Comparison of ENCODE assay signal across 12 cellular contexts in genomic region chr9:126328415-126328814, GRCh38. TPM values are rescaled to one million over a fixed set of nuclear protein-coding genes. Genes with fewer than 3 reads are reported as not detected.
DNase-seq lines count a peak whose midpoint lies in the region; ATAC-seq and TF ChIP-seq lines count a peak whose summit lies in the region.
"Had no signal": no experiment of that assay in that cellular context is flagged by ENCODE, and none has a peak within 500 bp of the region (broad histone marks: within the 10 kb centered on the region; RNA-seq: fewer than 3 reads in every experiment).

No MANE protein-coding gene starts in this region.

- H3K4me3 ChIP-seq in mammary epithelial cell (replicated peaks in 1 of 3; ENCODE audit: insufficient read depth in 1 of 3, low read depth in 2 of 3, low read length in 3 of 3), result no peak overlapping the region
- H3K4me3 ChIP-seq in transverse colon, result peak overlapping the region in 1 of 4 donors; percentile 3

- H3K9ac ChIP-seq in mammary epithelial cell (ENCODE audit: insufficient read depth, low read length), result no peak overlapping the region

- H2AFZ ChIP-seq in mammary epithelial cell (ENCODE audit: low read depth, low read length), result no peak overlapping the region

- no peak for TF ChIP-seq CTCF in MCF 10A (IDR thresholded peaks at IDR 0.05; ENCODE audit: unreplicated experiment)
- TF ChIP-seq CTCF in mammary epithelial cell (conservative IDR thresholded peaks at IDR 0.05 in 1 of 2, IDR thresholded peaks at IDR 0.05 in 1 of 2; ENCODE audit: extremely low read depth in 1 of 2, insufficient read depth in 1 of 2, low read depth in 1 of 2, low read length in 2 of 2), result no peak
- TF ChIP-seq CTCF in transverse colon (IDR thresholded peaks at IDR 0.05), result no peak

- no peak for TF ChIP-seq POLR2A in transverse colon (IDR thresholded peaks at IDR 0.05)

- intact Hi-C loops in MCF 10A (cut with micrococcal nuclease), result no loop called here
- intact Hi-C loops in mammary epithelial cell (cut with micrococcal nuclease), result no loop called here
- intact Hi-C loops in transverse colon (cut with DNase I; ENCODE audit: low total_unique reads), result no loop called here

- H3K27me3 ChIP-seq in mammary epithelial cell (ENCODE audit: insufficient read depth, low read length), result no peaks in the 10 kb centered on the region
- no peaks in the 10 kb centered on the region for H3K27me3 ChIP-seq in transverse colon

- H3K4me1 ChIP-seq in mammary epithelial cell (ENCODE audit: insufficient read depth, low read length), result peaks cover 10% of the 10 kb centered on the region
- peaks cover 0 to 28% (median 16%) of the 10 kb centered on the region in 4 donors for H3K4me1 ChIP-seq in transverse colon

- peaks cover 3% of the 10 kb centered on the region for H3K79me2 ChIP-seq in mammary epithelial cell (ENCODE audit: insufficient read depth, low read length)

- no peaks in the 10 kb centered on the region for H3K27me3 Mint-ChIP-seq in MCF 10A (ENCODE audit: insufficient read depth, unreplicated experiment)
- H3K27me3 Mint-ChIP-seq in activated naive CD8-positive, alpha-beta T cell treated with anti-CD3 and anti-CD28 coated beads, Interleukin-2, amount 50 U/mL, for 24 hours, result no peaks in the 10 kb centered on the region
- no peaks in the 10 kb centered on the region for H3K27me3 Mint-ChIP-seq in naive thymus-derived CD8-positive, alpha-beta T cell
- H3K27me3 Mint-ChIP-seq: activated T-cell treated with anti-CD3 and anti-CD28 coated beads, Interleukin-2, amount 50 U/mL, for 24 hours had no signal

- H3K9me3 Mint-ChIP-seq in MCF 10A (ENCODE audit: unreplicated experiment), result no peaks in the 10 kb centered on the region
- H3K9me3 Mint-ChIP-seq in activated naive CD8-positive, alpha-beta T cell treated with anti-CD3 and anti-CD28 coated beads, Interleukin-2, amount 50 U/mL, for 24 hours, result peaks cover 8% of the 10 kb centered on the region
- peaks cover 0 to 6% (median 0%) of the 10 kb centered on the region in 9 donors for H3K9me3 Mint-ChIP-seq in naive thymus-derived CD8-positive, alpha-beta T cell

- 97% methylated on average over 3 of the region's 3 CpGs for WGBS in mammary epithelial cell (ENCODE audit: low coverage, missing lambda C conversion rate)
- 73 to 85% methylated on average over 3 of the region's 3 CpGs for WGBS in transverse colon (ENCODE audit: low coverage in 1 of 2), 2 donors

- no peak for DNase-seq in MCF 10A (ENCODE audit: unreplicated experiment)
- no peak for DNase-seq in mammary epithelial cell
- DNase-seq in activated naive CD8-positive, alpha-beta T cell treated with anti-CD3 and anti-CD28 coated beads, Interleukin-2, amount 50 U/mL, for 24 hours, result no peak
- DNase-seq in naive thymus-derived CD8-positive, alpha-beta T cell, result no peak
- no peak for DNase-seq in transverse colon
- no peak for DNase-seq in activated naive CD4-positive, alpha-beta T cell treated with anti-CD3 and anti-CD28 coated beads, Interleukin-2, amount 50 U/mL, for 16 hours
- DNase-seq in dedifferentiated amniotic fluid mesenchymal stem cell (ENCODE audit: extremely low spot score), result no peak
- no peak for DNase-seq in stimulated activated CD4-positive, alpha-beta T cell treated with anti-CD3 and anti-CD28 coated beads, Interleukin-15, amount 100 ng/mL, for 24 hours
- DNase-seq: activated T-cell treated with anti-CD3 and anti-CD28 coated beads, Interleukin-2, amount 50 U/mL, for 24 hours; foreskin fibroblast; NCI-H2029; NK-92 treated with Interleukin-12 subunit alpha and Interleukin-12 subunit beta, amount 100 ng/mL, for 24 hours had no signal

- in situ Hi-C loops in mammary epithelial cell (cut with MboI; ENCODE audit: low sequenced_read_pairs in 2 of 2) (no loop called here), transverse colon (cut with MboI; ENCODE audit: low pct_ligation_motif_present in 1 of 4, low pct_unique_long_range_greater_than_20kb in 1 of 4, low sequenced_read_pairs in 3 of 4) (loop anchor here in 1 of 4 donors (10.0 kb wide), 1 partner anchor 56 kb away; no protein-coding TSS in a partner anchor)

- H3K9me3 ChIP-seq in mammary epithelial cell (replicated peaks; ENCODE audit: insufficient read depth, low read length), result no peaks in the 10 kb centered on the region
- peaks cover 9 to 12% of the 10 kb centered on the region in 2 donors for H3K9me3 ChIP-seq in transverse colon

- no peak for ATAC-seq in activated naive CD8-positive, alpha-beta T cell treated with anti-CD3 and anti-CD28 coated beads, Interleukin-2, amount 50 U/mL, for 24 hours
- no peak for ATAC-seq in naive thymus-derived CD8-positive, alpha-beta T cell

- CTCF ChIA-PET in MCF 10A (lab: Yijun Ruan, JAX) (interaction anchor here (0.6 to 1.0 kb wide), 6 partner anchors 20 to 238 kb away, joined by 3 to 6 read pairs (median 3); no protein-coding TSS in a partner anchor), mammary epithelial cell (lab: Charles Lee; ENCODE audit: low non-redundant PET) (no interaction called here)

- BruUV-seq in MCF 10A (replicated peaks; lab: Mats Ljungman, UMichigan) (no TSS peak), mammary epithelial cell (replicated peaks; lab: Mats Ljungman, UMichigan) (no TSS peak)

- no peak overlapping the region for H3K27ac Mint-ChIP-seq in MCF 10A (ENCODE audit: low read depth, unreplicated experiment)
- no peak overlapping the region for H3K27ac Mint-ChIP-seq in activated naive CD8-positive, alpha-beta T cell treated with anti-CD3 and anti-CD28 coated beads, Interleukin-2, amount 50 U/mL, for 24 hours
- peak overlapping the region; percentile 66 to 97 (median 94) for H3K27ac Mint-ChIP-seq in naive thymus-derived CD8-positive, alpha-beta T cell

- POLR2A ChIA-PET in MCF 10A (lab: Yijun Ruan, JAX), result interaction anchor here (0.6 to 1.2 kb wide), 4 partner anchors 19 to 454 kb away, joined by 3 to 5 read pairs (median 3); no protein-coding TSS in a partner anchor
- POLR2A ChIA-PET in naive thymus-derived CD8-positive, alpha-beta T cell (lab: Charles Lee), result interaction anchor here (0.7 to 4.1 kb wide), 5 partner anchors 10 to 1090 kb away, joined by 3 to 31 read pairs (median 17); no protein-coding TSS in a partner anchor

- no peaks in the 10 kb centered on the region for H3K36me3 ChIP-seq in mammary epithelial cell (ENCODE audit: insufficient read depth, low read length)
- H3K36me3 ChIP-seq in transverse colon, result no peaks in the 10 kb centered on the region

- TF ChIP-seq EP300 in transverse colon (IDR thresholded peaks at IDR 0.05; ENCODE audit: low read depth), result no peak

- H4K20me1 ChIP-seq in mammary epithelial cell (ENCODE audit: insufficient read depth, low read length), result no peaks in the 10 kb centered on the region

- peak overlapping the region; percentile 66 for H3K4me3 Mint-ChIP-seq in MCF 10A (ENCODE audit: unreplicated experiment)
- peak overlapping the region; percentile 73 for H3K4me3 Mint-ChIP-seq in activated naive CD8-positive, alpha-beta T cell treated with anti-CD3 and anti-CD28 coated beads, Interleukin-2, amount 50 U/mL, for 24 hours
- H3K4me3 Mint-ChIP-seq in naive thymus-derived CD8-positive, alpha-beta T cell, result peak overlapping the region; percentile 76 to 91 (median 85)

- dilution Hi-C loops in mammary epithelial cell (cut with HindIII; ENCODE audit: low sequenced_read_pairs), result no loop called here

- no peaks in the 10 kb centered on the region for H3K36me3 Mint-ChIP-seq in MCF 10A (ENCODE audit: insufficient read depth, unreplicated experiment)
- H3K36me3 Mint-ChIP-seq in activated naive CD8-positive, alpha-beta T cell treated with anti-CD3 and anti-CD28 coated beads, Interleukin-2, amount 50 U/mL, for 24 hours (ENCODE audit: low read depth), result no peaks in the 10 kb centered on the region
- H3K36me3 Mint-ChIP-seq in naive thymus-derived CD8-positive, alpha-beta T cell, result peaks cover 0 to 5% (median 2%) of the 10 kb centered on the region in 3 donors

- H3K4me2 ChIP-seq in mammary epithelial cell (ENCODE audit: insufficient read depth, low read depth, low read length), result no peak overlapping the region

- H3K27ac ChIP-seq in mammary epithelial cell (ENCODE audit: insufficient read depth, low read depth, low read length) (no peak overlapping the region), transverse colon (peak overlapping the region; percentile 80 to 91 (median 82))

- H3K4me1 Mint-ChIP-seq in MCF 10A (ENCODE audit: insufficient read depth, unreplicated experiment), result peaks cover 6% of the 10 kb centered on the region
- H3K4me1 Mint-ChIP-seq in activated naive CD8-positive, alpha-beta T cell treated with anti-CD3 and anti-CD28 coated beads, Interleukin-2, amount 50 U/mL, for 24 hours, result peaks cover 45% of the 10 kb centered on the region
- peaks cover 39 to 67% (median 57%) of the 10 kb centered on the region in 4 donors for H3K4me1 Mint-ChIP-seq in naive thymus-derived CD8-positive, alpha-beta T cell

RNA-seq across cellular contexts. Expression of gene MVB12B, which starts 1.8 kb away (rescaled TPM):
- total RNA-seq in MCF 10A (2022), result 4.1 and 5.5 TPM in 2 replicates
- total RNA-seq in mammary epithelial cell, result 1 to 10 TPM; 3.0 to 6.6 TPM
- 2.2 TPM for polyA plus RNA-seq in mammary epithelial cell
- polyA minus RNA-seq in mammary epithelial cell, result 0.36 TPM
- 10 to 100 TPM; 26.9 to 28.6 TPM for total RNA-seq in naive thymus-derived CD8-positive, alpha-beta T cell
- polyA plus RNA-seq in naive thymus-derived CD8-positive, alpha-beta T cell, result 10 to 100 TPM in 1 of 3 donors, 1 to 10 TPM in 2; 7.2 to 12.5 (median 8.0) TPM
- 10 to 100 TPM; 15.7 to 27.3 (median 22.7) TPM for total RNA-seq in transverse colon

Comparison
In these comparisons a context has a peak if more than half of its experiments do, and no peak if none do; other contexts are left out.
1. H3K27ac Mint-ChIP-seq: peak in naive thymus-derived CD8-positive, alpha-beta T cell (10 of 10); none in MCF 10A (single experiment) and activated naive CD8-positive, alpha-beta T cell treated with anti-CD3 and anti-CD28 coated beads, Interleukin-2, amount 50 U/mL, for 24 hours (single experiment).
2. Peak in every context shown above with its lines, with median percentiles within 50 percentile points of each other: H3K4me3 Mint-ChIP-seq.